In genomic region chr5:10288600-10289213, GRCh38 we compare ENCODE assay signal across 8 cellular contexts. TPM values are rescaled to one million over a fixed set of nuclear protein-coding genes. Genes with fewer than 3 reads are reported as not detected.
DNase-seq lines count a peak whose midpoint lies in the region; ATAC-seq and TF ChIP-seq lines count a peak whose summit lies in the region.

No MANE protein-coding gene starts in this region.

- no peak overlapping the region for H3K27ac Mint-ChIP-seq in activated B cell treated with CpG ODN at 0.5 μM for 24 hours

- H3K4me3 ChIP-seq in BLaER1 = peak overlapping the region; percentile 35
- H3K4me3 ChIP-seq in right cardiac atrium (ENCODE audit: low read length) = no peak overlapping the region
- H3K4me3 ChIP-seq in suprapubic skin = no peak overlapping the region

- ATAC-seq in activated B cell treated with CpG ODN at 0.5 μM for 24 hours (ENCODE audit: low read depth) (peak; percentile 10), right cardiac atrium (peak; percentile 34 to 61)

- H3K4me1 ChIP-seq in BLaER1 = peaks cover 33% of the 10 kb centered on the region
- peaks cover 3% of the 10 kb centered on the region for H3K4me1 ChIP-seq in right cardiac atrium (ENCODE audit: control insufficient read depth, insufficient read depth, low read length)
- peaks cover 13% of the 10 kb centered on the region for H3K4me1 ChIP-seq in suprapubic skin

- WGBS in right cardiac atrium = 62% methylated on average over 13 of the region's 13 CpGs
- WGBS in suprapubic skin = 35% methylated on average over 12 of the region's 13 CpGs

- H3K27ac ChIP-seq in BLaER1 = peak overlapping the region; percentile 69; the same call in 1 of the 2 replicates
- peak overlapping the region; percentile 79 for H3K27ac ChIP-seq in right cardiac atrium (ENCODE audit: low read length)
- peak overlapping the region; percentile 48 for H3K27ac ChIP-seq in suprapubic skin

- TF ChIP-seq EP300 in suprapubic skin (IDR thresholded peaks at IDR 0.05) = no peak

- POLR2A ChIA-PET in activated B cell treated with CpG ODN at 0.5 μM for 24 hours (lab: Charles Lee) = no interaction called here

- no peaks in the 10 kb centered on the region for H3K27me3 ChIP-seq in BLaER1
- no peaks in the 10 kb centered on the region for H3K27me3 ChIP-seq in right cardiac atrium (ENCODE audit: control insufficient read depth, insufficient read depth)
- no peaks in the 10 kb centered on the region for H3K27me3 ChIP-seq in suprapubic skin

- no peaks in the 10 kb centered on the region for H3K36me3 Mint-ChIP-seq in activated B cell treated with CpG ODN at 0.5 μM for 24 hours (ENCODE audit: low read depth)

- H3K4me3 Mint-ChIP-seq in activated B cell treated with CpG ODN at 0.5 μM for 24 hours = no peak overlapping the region

- CTCF ChIA-PET in activated B cell treated with CpG ODN at 0.5 μM for 24 hours (lab: Charles Lee) = no interaction called here

- DNase-seq in GM20000 (ENCODE audit: low spot score) (peak; percentile 32), NCI-H1436 treated with DMSO at 0.1 percent for 48 hours (lab: John Stamatoyannopoulos, UW) (peak; percentile 90), activated B cell treated with CpG ODN at 0.5 μM for 24 hours (no peak), right cardiac atrium (peak; percentile 33 to 81 (median 77)), suprapubic skin (ENCODE audit: low spot score in 2 of 2) (peak; percentile 79 to 86), dedifferentiated amniotic fluid mesenchymal stem cell (ENCODE audit: extremely low spot score) (no peak)
- DNase-seq in NK-92 treated with Interleukin-12 subunit alpha and Interleukin-12 subunit beta, amount 100 ng/mL, for 24 hours (lab: John Stamatoyannopoulos, UW) = no peak

- TF ChIP-seq CTCF in GM20000 (IDR thresholded peaks at IDR 0.05; ENCODE audit: extremely low read depth, missing control alignments) (no peak), activated B cell treated with CpG ODN at 0.5 μM for 24 hours (IDR thresholded peaks at IDR 0.05) (no peak), suprapubic skin (IDR thresholded peaks at IDR 0.05) (no peak)

- H3K4me1 Mint-ChIP-seq in activated B cell treated with CpG ODN at 0.5 μM for 24 hours = peaks cover 12% of the 10 kb centered on the region

- peaks cover 10% of the 10 kb centered on the region for H3K27me3 Mint-ChIP-seq in activated B cell treated with CpG ODN at 0.5 μM for 24 hours

- peak overlapping the region; percentile 40; the same call in 1 of the 2 replicates for H3K9ac ChIP-seq in BLaER1

- no peaks in the 10 kb centered on the region for H3K9me3 ChIP-seq in BLaER1
- peaks cover 6% of the 10 kb centered on the region for H3K9me3 ChIP-seq in right cardiac atrium (ENCODE audit: control insufficient read depth, low read length)
- H3K9me3 ChIP-seq in suprapubic skin = no peaks in the 10 kb centered on the region

- H3K36me3 ChIP-seq in BLaER1 = no peaks in the 10 kb centered on the region
- H3K36me3 ChIP-seq in suprapubic skin = no peaks in the 10 kb centered on the region

- peak overlapping the region; percentile 89 for H3K4me2 ChIP-seq in BLaER1

- no peak for TF ChIP-seq POLR2A in suprapubic skin (IDR thresholded peaks at IDR 0.05)

- no peaks in the 10 kb centered on the region for H4K20me1 ChIP-seq in BLaER1

- intact Hi-C loops in activated B cell treated with CpG ODN at 0.5 μM for 24 hours (cut with micrococcal nuclease) (no loop called here), right cardiac atrium (cut with DNase I) (loop anchor here in 3 of 4 donors (5.0 to 10.0 kb wide), 3 partner anchors 106 to 136 kb away; no protein-coding TSS in a partner anchor)

- H3K9me3 Mint-ChIP-seq in activated B cell treated with CpG ODN at 0.5 μM for 24 hours = no peaks in the 10 kb centered on the region

RNA-seq across cellular contexts. Expression of gene CMBL, which starts 19.0 kb away (rescaled TPM):
- total RNA-seq in activated B cell treated with CpG ODN at 0.5 μM for 24 hours (not detected in 2 replicates), right cardiac atrium (10 to 100 TPM; 30.2 to 55.3 (median 49.5) TPM), suprapubic skin (1 to 10 TPM in 3 of 4 donors, under 1 TPM in 1; 0.93 to 4.8 (median 2.7) TPM)
- polyA plus RNA-seq in right cardiac atrium = 39.9 TPM

RNA-seq across cellular contexts. Expression of gene CCT5, which starts 38.6 kb away (rescaled TPM):
- total RNA-seq in activated B cell treated with CpG ODN at 0.5 μM for 24 hours (203 and 213 TPM in 2 replicates), right cardiac atrium (100 to 1,000 TPM in 2 of 4 donors, 10 to 100 TPM in 2; 84.0 to 103 (median 98.1) TPM), suprapubic skin (100 to 1,000 TPM in 3 of 4 donors, 10 to 100 TPM in 1; 65.8 to 154 (median 142) TPM)
- polyA plus RNA-seq in right cardiac atrium = 98.9 TPM

RNA-seq across cellular contexts. Expression of gene ATPSCKMT, which starts 39.0 kb away (rescaled TPM):
- total RNA-seq in activated B cell treated with CpG ODN at 0.5 μM for 24 hours (16.2 and 19.4 TPM in 2 replicates), right cardiac atrium (10 to 100 TPM; 11.5 to 25.2 (median 15.4) TPM), suprapubic skin (10 to 100 TPM in 3 of 4 donors, 1 to 10 TPM in 1; 6.1 to 29.3 (median 20.6) TPM)
- polyA plus RNA-seq in right cardiac atrium = 15.7 TPM

Comparison
In these comparisons a context has a peak if more than half of its experiments do, and no peak if none do; other contexts are left out.
1. DNase-seq: peak in GM20000 (single experiment), NCI-H1436 treated with DMSO at 0.1 percent for 48 hours (single experiment), right cardiac atrium (3 of 3) and suprapubic skin (2 of 2); none in activated B cell treated with CpG ODN at 0.5 μM for 24 hours (single experiment), NK-92 treated with Interleukin-12 subunit alpha and Interleukin-12 subunit beta, amount 100 ng/mL, for 24 hours (single experiment) and dedifferentiated amniotic fluid mesenchymal stem cell (single experiment).
2. RNA of gene CMBL, which starts 19.0 kb away (total RNA-seq): 30.2 to 55.3 TPM in right cardiac atrium; 0.93 to 4.8 TPM in suprapubic skin and not detected in activated B cell treated with CpG ODN at 0.5 μM for 24 hours; every median in the first group is over 4 times any median in the second.
3. Peak in every context shown above with its lines, with median percentiles within 50 percentile points of each other: H3K27ac ChIP-seq.